1 cellular context compared by ENCODE assay signal in genomic region chr13:97468331-97468730, GRCh38.
TF ChIP-seq lines count a peak whose summit lies in the region.

No MANE protein-coding gene starts in this region.

TF ChIP-seq in SK-N-SH, 30 proteins besides CTCF, POLR2A, EP300 and RAD21 (continued from another document):
- TF ChIP-seq USF1 (IDR thresholded peaks at IDR 0.05; ENCODE audit: borderline replicate concordance, low read depth) (no peak), RCOR1 (IDR thresholded peaks at IDR 0.05; ENCODE audit: low read length) (peak; percentile 91), MXI1 (IDR thresholded peaks at IDR 0.05; ENCODE audit: low read depth, low read length) (peak; percentile 23; the same call in 1 of the 2 replicates), SIN3A (IDR thresholded peaks at IDR 0.05; ENCODE audit: borderline replicate concordance, low read depth, low read length) (no peak)
